8 cellular contexts compared by ENCODE assay signal in genomic region chr2:97113050-97113881, GRCh38. TPM values are rescaled to one million over a fixed set of nuclear protein-coding genes. Genes with fewer than 3 reads are reported as not detected.
DNase-seq lines count a peak whose midpoint lies in the region; ATAC-seq and TF ChIP-seq lines count a peak whose summit lies in the region.
"Not testable (repeated sequence)": the region's sequence is repeated elsewhere in the genome, so short reads cannot be mapped to it uniquely, and the experiment has no call there.

ANKRD36 (plus strand) TSS chr2:97113153; CDS start chr2:97113740, 587 bp downstream.

- in situ Hi-C loops in GM13977 (cut with MboI; ENCODE audit: low pct_unique_long_range_greater_than_20kb, low sequenced_read_pairs, unreplicated experiment), result not testable (repeated sequence)

- not testable (repeated sequence) for H3K36me3 Mint-ChIP-seq in activated CD4-positive, alpha-beta memory T cell treated with anti-CD3 and anti-CD28 coated beads, Interleukin-2, amount 10 ng/mL, durations not matched to agents 7 days and 5 days (ENCODE audit: low read depth); type B pancreatic cell

- H3K4me3 Mint-ChIP-seq in activated CD4-positive, alpha-beta memory T cell treated with anti-CD3 and anti-CD28 coated beads, Interleukin-2, amount 10 ng/mL, durations not matched to agents 7 days and 5 days, result peak within 1 kb of the TSS; percentile 97
- peak within 1 kb of the TSS; percentile 100 for H3K4me3 Mint-ChIP-seq in type B pancreatic cell

- DNase-seq in GM13977 (ENCODE audit: low spot score) (peak; percentile 72), HEK293T (ENCODE audit: extremely low spot score) (peak; percentile 52), inferior parietal cortex (ENCODE audit: extremely low spot score) (peak; percentile 80), sciatic nerve (ENCODE audit: low spot score) (peak; percentile 89), type B pancreatic cell (ENCODE audit: extremely low spot score, unreplicated experiment) (peak; percentile 87)
- peak; percentile 89 for DNase-seq in activated CD4-positive, alpha-beta memory T cell treated with anti-CD3 and anti-CD28 coated beads, Interleukin-2, amount 10 ng/mL, durations not matched to agents 7 days and 5 days

- POLR2A ChIA-PET in HEK293T (lab: Yijun Ruan, JAX), result interaction anchor here (1.3 to 1.7 kb wide), 4 partner anchors 142 to 255 kb away, joined by 3 to 10 read pairs (median 4); partner anchors contain the start of gene ANKRD39
- POLR2A ChIA-PET in activated CD4-positive, alpha-beta memory T cell treated with anti-CD3 and anti-CD28 coated beads, Interleukin-2, amount 10 ng/mL, durations not matched to agents 7 days and 5 days (lab: Charles Lee), result interaction anchor here (1.0 to 2.9 kb wide), 6 partner anchors 17 to 297 kb away, joined by 3 to 23 read pairs (median 11); partner anchors contain the start of genes ANKRD39, CNNM3 and SEMA4C

- CTCF ChIA-PET in HEK293T (lab: Yijun Ruan, JAX), result interaction anchor here (0.6 to 1.5 kb wide), 5 partner anchors 18 to 256 kb away, joined by 3 to 5 read pairs (median 3); partner anchors contain the start of gene ANKRD39
- CTCF ChIA-PET in activated CD4-positive, alpha-beta memory T cell treated with anti-CD3 and anti-CD28 coated beads, Interleukin-2, amount 10 ng/mL, durations not matched to agents 7 days and 5 days (lab: Charles Lee), result interaction anchor here (0.6 to 4.0 kb wide), 11 partner anchors 17 to 575 kb away, joined by 3 to 42 read pairs (median 5); partner anchors contain the start of genes ANKRD39 and CNNM3

- peaks cover 11% of the 10 kb centered on the region for H3K4me1 Mint-ChIP-seq in activated CD4-positive, alpha-beta memory T cell treated with anti-CD3 and anti-CD28 coated beads, Interleukin-2, amount 10 ng/mL, durations not matched to agents 7 days and 5 days
- H3K4me1 Mint-ChIP-seq in type B pancreatic cell (ENCODE audit: unreplicated experiment), result not testable (repeated sequence)

- H3K27me3 Mint-ChIP-seq in activated CD4-positive, alpha-beta memory T cell treated with anti-CD3 and anti-CD28 coated beads, Interleukin-2, amount 10 ng/mL, durations not matched to agents 7 days and 5 days, result peaks cover 20% of the 10 kb centered on the region
- peaks cover 19% of the 10 kb centered on the region for H3K27me3 Mint-ChIP-seq in type B pancreatic cell

- H3K27ac ChIP-seq in KOPT-K1 (ENCODE audit: low read depth, low read length, poor library complexity, severe bottlenecking), result peak within 1 kb of the TSS; percentile 82
- H3K27ac ChIP-seq in cingulate gyrus (ENCODE audit: low read depth, low read length), result peak within 1 kb of the TSS; percentile 93

- peak within 1 kb of the TSS; percentile 99 for H3K27ac Mint-ChIP-seq in activated CD4-positive, alpha-beta memory T cell treated with anti-CD3 and anti-CD28 coated beads, Interleukin-2, amount 10 ng/mL, durations not matched to agents 7 days and 5 days
- peak within 1 kb of the TSS; percentile 97 for H3K27ac Mint-ChIP-seq in type B pancreatic cell

- TF ChIP-seq CTCF in GM13977 (IDR thresholded peaks at IDR 0.05; ENCODE audit: extremely low read depth, insufficient read depth, missing control alignments) (peak; percentile 69), type B pancreatic cell (conservative IDR thresholded peaks at IDR 0.05) (peak; percentile 60)

- H3K36me3 ChIP-seq in KOPT-K1 (ENCODE audit: insufficient read depth, low read length), result not testable (repeated sequence)

- peak; percentile 96 for ATAC-seq in sciatic nerve

- intact Hi-C loops in sciatic nerve (cut with DNase I), result not testable (repeated sequence)

- not testable (repeated sequence) for H3K9me3 Mint-ChIP-seq in activated CD4-positive, alpha-beta memory T cell treated with anti-CD3 and anti-CD28 coated beads, Interleukin-2, amount 10 ng/mL, durations not matched to agents 7 days and 5 days; type B pancreatic cell

- not testable (repeated sequence) for H3K9me3 ChIP-seq in KOPT-K1 (ENCODE audit: insufficient read depth, low read length, poor library complexity, severe bottlenecking)

TF ChIP-seq in HEK293T, 16 proteins besides CTCF, POLR2A, EP300 and RAD21:
- TF ChIP-seq L3MBTL2 (conservative IDR thresholded peaks at IDR 0.05), result peak; percentile 75

RNA-seq across cellular contexts. Expression of gene ANKRD36, which starts in this region (rescaled TPM):
- 10 to 100 TPM; 45.1 to 51.1 TPM for total RNA-seq in activated CD4-positive, alpha-beta memory T cell treated with anti-CD3 and anti-CD28 coated beads, Interleukin-2, amount 10 ng/mL, durations not matched to agents 7 days and 5 days
- total RNA-seq in sciatic nerve, result 69.6 TPM
- 9.2 and 33.3 TPM in 2 replicates for total RNA-seq in type B pancreatic cell (ENCODE audit: low replicate concordance)

Comparison
In these comparisons a context has a peak if more than half of its experiments do, and no peak if none do; other contexts are left out.
1. Peak in every context shown above with its lines: DNase-seq, ATAC-seq and H3K27ac ChIP-seq.